In genomic region chr15:64356443-64357040, GRCh38 we compare ENCODE assay signal across 8 cellular contexts. TPM values are rescaled to one million over a fixed set of nuclear protein-coding genes. Genes with fewer than 3 reads are reported as not detected.
DNase-seq lines count a peak whose midpoint lies in the region; ATAC-seq and TF ChIP-seq lines count a peak whose summit lies in the region.

No MANE protein-coding gene starts in this region.

- H3K4me1 Mint-ChIP-seq in HFFc6 (ENCODE audit: low read depth) (peaks cover 22% of the 10 kb centered on the region), type B pancreatic cell (ENCODE audit: unreplicated experiment) (peaks cover 13% of the 10 kb centered on the region)

- DNase-seq in DMS 273 (lab: John Stamatoyannopoulos, UW; ENCODE audit: unreplicated experiment): peak; percentile 95
- peak; percentile 86 for DNase-seq in HFFc6
- peak; percentile 99 for DNase-seq in NCI-H82 treated with DMSO at 0.1 percent for 48 hours (lab: John Stamatoyannopoulos, UW; ENCODE audit: unreplicated experiment)
- peak; percentile 94 for DNase-seq in choroid plexus epithelial cell (ENCODE audit: low read depth)
- no peak for DNase-seq in lower lobe of right lung
- no peak for DNase-seq in type B pancreatic cell (ENCODE audit: extremely low spot score, unreplicated experiment)
- DNase-seq in effector CD8-positive, alpha-beta T cell (lab: John Stamatoyannopoulos, UW): no peak
- DNase-seq in cerebellum (ENCODE audit: low spot score): no peak

- H3K27me3 Mint-ChIP-seq in HFFc6 (ENCODE audit: insufficient read depth) (peaks cover 3% of the 10 kb centered on the region), type B pancreatic cell (no peaks in the 10 kb centered on the region)

- H3K9me3 ChIP-seq in lower lobe of right lung: no peaks in the 10 kb centered on the region

- H3K4me3 Mint-ChIP-seq in HFFc6 (peak overlapping the region; percentile 93), type B pancreatic cell (peak overlapping the region; percentile 92)

- H3K27ac Mint-ChIP-seq in HFFc6 (peak overlapping the region; percentile 94), type B pancreatic cell (peak overlapping the region; percentile 93)

- no peaks in the 10 kb centered on the region for H3K27me3 ChIP-seq in lower lobe of right lung (ENCODE audit: low read depth)

- H3K9me3 Mint-ChIP-seq in HFFc6 (no peaks in the 10 kb centered on the region), type B pancreatic cell (no peaks in the 10 kb centered on the region)

- TF ChIP-seq CTCF in HFFc6 (IDR thresholded peaks at IDR 0.05) (peak; percentile 81), choroid plexus epithelial cell (conservative IDR thresholded peaks at IDR 0.05; ENCODE audit: low read depth, low read length) (peak; percentile 66), lower lobe of right lung (IDR thresholded peaks at IDR 0.05) (peak; percentile 32), type B pancreatic cell (conservative IDR thresholded peaks at IDR 0.05) (peak; percentile 57)

- peak overlapping the region; percentile 66 for H3K27ac ChIP-seq in lower lobe of right lung

- H3K4me3 ChIP-seq in choroid plexus epithelial cell (ENCODE audit: low read depth, low read length): peak overlapping the region; percentile 91
- H3K4me3 ChIP-seq in lower lobe of right lung: peak overlapping the region; percentile 84

- peak; percentile 67 to 73 for ATAC-seq in lower lobe of right lung

- no peaks in the 10 kb centered on the region for H3K36me3 ChIP-seq in lower lobe of right lung

- intact Hi-C loops in lower lobe of right lung (cut with DNase I): no loop called here

- H3K36me3 Mint-ChIP-seq in HFFc6 (ENCODE audit: low read depth) (no peaks in the 10 kb centered on the region), type B pancreatic cell (no peaks in the 10 kb centered on the region)

- peaks cover 18% of the 10 kb centered on the region for H3K4me1 ChIP-seq in lower lobe of right lung

RNA-seq across cellular contexts. Expression of gene CSNK1G1, which starts 0.6 kb away (rescaled TPM):
- total RNA-seq in HFFc6 (2021; fragmentation: NEBNext Ultra II Directional; extraction: Animal tissue kit (Norgen Biotek cat#: 25700)): 10 to 100 TPM; 16.4 to 20.5 (median 18.6) TPM
- total RNA-seq in lower lobe of right lung (19.8 TPM), type B pancreatic cell (ENCODE audit: low replicate concordance) (19.9 and 31.8 TPM in 2 replicates), cerebellum (47.5 TPM)

RNA-seq across cellular contexts. Expression of gene PCLAF, which starts 24.7 kb away (rescaled TPM):
- 10 to 100 TPM; 23.8 to 67.2 (median 55.5) TPM for total RNA-seq in HFFc6 (2021; fragmentation: NEBNext Ultra II Directional; extraction: Animal tissue kit (Norgen Biotek cat#: 25700))
- 4.5 TPM for total RNA-seq in lower lobe of right lung
- 17.0 and 45.9 TPM in 2 replicates for total RNA-seq in type B pancreatic cell (ENCODE audit: low replicate concordance)
- 21.1 TPM for total RNA-seq in cerebellum

RNA-seq across cellular contexts. Expression of gene TRIP4, which starts 31.1 kb away (rescaled TPM):
- 10 to 100 TPM; 20.7 to 31.5 (median 29.3) TPM for total RNA-seq in HFFc6 (2021; fragmentation: NEBNext Ultra II Directional; extraction: Animal tissue kit (Norgen Biotek cat#: 25700))
- total RNA-seq in lower lobe of right lung (23.2 TPM), type B pancreatic cell (ENCODE audit: low replicate concordance) (21.1 and 22.4 TPM in 2 replicates), cerebellum (18.3 TPM)

Comparison
In these comparisons a context has a peak if more than half of its experiments do, and no peak if none do; other contexts are left out.
1. DNase-seq: peak in DMS 273 (single experiment), HFFc6 (single experiment), NCI-H82 treated with DMSO at 0.1 percent for 48 hours (single experiment) and choroid plexus epithelial cell (single experiment); none in lower lobe of right lung (single experiment), type B pancreatic cell (single experiment), effector CD8-positive, alpha-beta T cell (single experiment) and cerebellum (single experiment).
2. Peak in every context shown above with its lines, with median percentiles within 50 percentile points of each other: CTCF ChIP-seq.